In the genomic region with DNA sequence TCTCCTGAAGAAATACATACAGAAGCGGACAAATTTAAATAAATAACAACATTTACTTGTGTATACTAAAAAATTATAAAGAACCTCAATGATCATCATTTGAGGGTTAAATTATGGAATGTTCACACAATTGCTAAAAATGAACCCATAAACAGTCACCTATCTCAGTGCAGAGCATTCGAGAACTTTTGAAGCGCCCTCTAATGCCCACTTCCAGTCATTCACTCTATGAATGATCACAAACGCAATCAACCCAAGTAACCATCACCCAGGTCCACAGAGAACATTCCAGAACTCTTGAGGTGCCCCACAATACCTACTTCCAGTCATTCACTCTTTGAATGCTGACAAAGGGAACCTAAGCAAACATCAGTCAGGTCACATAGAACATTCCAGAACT, we compare ENCODE assay signal across 10 cellular contexts. TPM values are rescaled to one million over a fixed set of nuclear protein-coding genes. Genes with fewer than 3 reads are reported as not detected.
DNase-seq lines count a peak whose midpoint lies in the region; ATAC-seq, FAIRE-seq and TF ChIP-seq lines count a peak whose summit lies in the region.
"Had no signal": no experiment of that assay in that cellular context is flagged by ENCODE, and none has a peak within 500 bp of the region (broad histone marks: within the 10 kb centered on the region; RNA-seq: fewer than 3 reads in every experiment).

No MANE protein-coding gene starts in this region.

- BruUV-seq in mammary epithelial cell (replicated peaks; lab: Mats Ljungman, UMichigan) = no TSS peak

- no peak overlapping the region for H3K27ac Mint-ChIP-seq in type B pancreatic cell

- in situ Hi-C loops in mammary epithelial cell (cut with MboI; ENCODE audit: low sequenced_read_pairs in 2 of 2) = no loop called here

- H3K9me3 ChIP-seq in left ventricle myocardium inferior (replicated peaks) (no peaks in the 10 kb centered on the region), right cardiac atrium (ENCODE audit: control insufficient read depth, low read length) (no peaks in the 10 kb centered on the region), mammary epithelial cell (replicated peaks; ENCODE audit: insufficient read depth, low read length) (no peaks in the 10 kb centered on the region)

- intact Hi-C loops in left ventricle myocardium inferior (cut with micrococcal nuclease) = no loop called here
- intact Hi-C loops in right cardiac atrium (cut with DNase I) = loop anchor here in 1 of 4 donors (10.0 kb wide), 1 partner anchor 277 kb away; no protein-coding TSS in a partner anchor
- intact Hi-C loops in mammary epithelial cell (cut with micrococcal nuclease) = loop anchor here (5.0 kb wide), 2 partner anchors 69 to 159 kb away; no protein-coding TSS in a partner anchor

- no peak for ATAC-seq in right cardiac atrium
- no peak for ATAC-seq in HG03378 (IDR thresholded peaks at IDR 0.05; ENCODE audit: unreplicated experiment)
- ATAC-seq: sciatic nerve had no signal

- H3K27me3 Mint-ChIP-seq in type B pancreatic cell = no peaks in the 10 kb centered on the region

- H3K9ac ChIP-seq in mammary epithelial cell (ENCODE audit: insufficient read depth, low read length) = no peak overlapping the region

- 52% methylated on average over 4 of the region's 4 CpGs for WGBS in right cardiac atrium
- WGBS in mammary epithelial cell (ENCODE audit: low coverage, missing lambda C conversion rate) = 48% methylated on average over 4 of the region's 4 CpGs

- no peaks in the 10 kb centered on the region for H3K4me1 ChIP-seq in left ventricle myocardium inferior
- H3K4me1 ChIP-seq in right cardiac atrium (ENCODE audit: control insufficient read depth, insufficient read depth, low read length) = peaks cover 2% of the 10 kb centered on the region
- peaks cover 6% of the 10 kb centered on the region for H3K4me1 ChIP-seq in mammary epithelial cell (ENCODE audit: insufficient read depth, low read length)

- H3K9me3 Mint-ChIP-seq in type B pancreatic cell = peaks cover 5% of the 10 kb centered on the region

- H3K4me3 Mint-ChIP-seq in type B pancreatic cell = no peak overlapping the region

- no peaks in the 10 kb centered on the region for H3K4me1 Mint-ChIP-seq in type B pancreatic cell (ENCODE audit: unreplicated experiment)

- dilution Hi-C loops in mammary epithelial cell (cut with HindIII; ENCODE audit: low sequenced_read_pairs) = no loop called here

- no peak overlapping the region for H3K4me3 ChIP-seq in left ventricle myocardium inferior
- no peak overlapping the region for H3K4me3 ChIP-seq in right cardiac atrium (ENCODE audit: low read length)
- no peak overlapping the region for H3K4me3 ChIP-seq in mammary epithelial cell (replicated peaks in 1 of 3; ENCODE audit: insufficient read depth in 1 of 3, low read depth in 2 of 3, low read length in 3 of 3)

- H4K20me1 ChIP-seq in mammary epithelial cell (ENCODE audit: insufficient read depth, low read length) = no peaks in the 10 kb centered on the region

- DNase-seq in left ventricle myocardium inferior (no peak), right cardiac atrium (no peak), NCI-H1092 (lab: John Stamatoyannopoulos, UW) (peak; percentile 34), type B pancreatic cell (ENCODE audit: extremely low spot score, unreplicated experiment) (no peak), mammary epithelial cell (no peak), dedifferentiated amniotic fluid mesenchymal stem cell (ENCODE audit: extremely low spot score) (no peak)
- DNase-seq: NCI-H2171 treated with DMSO at 0.1 percent for 48 hours had no signal

- no peaks in the 10 kb centered on the region for H3K36me3 ChIP-seq in left ventricle myocardium inferior
- H3K36me3 ChIP-seq in mammary epithelial cell (ENCODE audit: insufficient read depth, low read length) = no peaks in the 10 kb centered on the region

- CTCF ChIA-PET in mammary epithelial cell (lab: Charles Lee; ENCODE audit: low non-redundant PET) = no interaction called here

- no peak overlapping the region for H3K27ac ChIP-seq in left ventricle myocardium inferior (replicated peaks)
- no peak overlapping the region for H3K27ac ChIP-seq in right cardiac atrium (ENCODE audit: low read length)
- H3K27ac ChIP-seq in mammary epithelial cell (ENCODE audit: insufficient read depth, low read depth, low read length) = no peak overlapping the region

- H3K36me3 Mint-ChIP-seq in type B pancreatic cell = peaks cover 3% of the 10 kb centered on the region

- H3K4me2 ChIP-seq in mammary epithelial cell (ENCODE audit: insufficient read depth, low read depth, low read length) = no peak overlapping the region

- FAIRE-seq in colon (lab: Jason Lieb, UNC) = peak; percentile 57

- H3K79me2 ChIP-seq in mammary epithelial cell (ENCODE audit: insufficient read depth, low read length) = no peaks in the 10 kb centered on the region

- no peak overlapping the region for H2AFZ ChIP-seq in mammary epithelial cell (ENCODE audit: low read depth, low read length)

- H3K27me3 ChIP-seq in left ventricle myocardium inferior (ENCODE audit: low read depth) (no peaks in the 10 kb centered on the region), right cardiac atrium (ENCODE audit: control insufficient read depth, insufficient read depth) (no peaks in the 10 kb centered on the region), mammary epithelial cell (ENCODE audit: insufficient read depth, low read length) (no peaks in the 10 kb centered on the region)

- TF ChIP-seq CTCF in left ventricle myocardium inferior (IDR thresholded peaks at IDR 0.05; ENCODE audit: borderline replicate concordance) = peak; percentile 35
- TF ChIP-seq CTCF in type B pancreatic cell (conservative IDR thresholded peaks at IDR 0.05) = peak; percentile 55
- peak in 1 of 2 donors; percentile 39 for TF ChIP-seq CTCF in mammary epithelial cell (conservative IDR thresholded peaks at IDR 0.05 in 1 of 2, IDR thresholded peaks at IDR 0.05 in 1 of 2; ENCODE audit: extremely low read depth in 1 of 2, insufficient read depth in 1 of 2, low read depth in 1 of 2, low read length in 2 of 2)

RNA-seq across cellular contexts. Expression of a gene that starts 35.2 kb away (rescaled TPM):
- total RNA-seq in left ventricle myocardium inferior = 12.3 TPM
- 10 to 100 TPM; 12.7 to 15.5 (median 13.7) TPM for total RNA-seq in right cardiac atrium
- polyA plus RNA-seq in right cardiac atrium = 11.1 TPM
- total RNA-seq in type B pancreatic cell (ENCODE audit: low replicate concordance) = 14.7 and 24.2 TPM in 2 replicates
- 10 to 100 TPM in 1 of 2 donors, 1 to 10 TPM in 1; 6.8 to 23.9 TPM for total RNA-seq in mammary epithelial cell
- 14.0 TPM for polyA plus RNA-seq in mammary epithelial cell
- polyA minus RNA-seq in mammary epithelial cell = 26.0 TPM
